8 cellular contexts compared by ENCODE assay signal in genomic region chr10:137031-137430, GRCh38. TPM values are rescaled to one million over a fixed set of nuclear protein-coding genes. Genes with fewer than 3 reads are reported as not detected.
DNase-seq lines count a peak whose midpoint lies in the region; TF ChIP-seq lines count a peak whose summit lies in the region.

No MANE protein-coding gene starts in this region.

- no peak overlapping the region for H2BK20ac ChIP-seq in H9 (ENCODE audit: low read depth, low read length, poor library complexity, severe bottlenecking)

- TF ChIP-seq CTCF in H9 (conservative IDR thresholded peaks at IDR 0.05): peak; percentile 63
- TF ChIP-seq CTCF in Peyer's patch (IDR thresholded peaks at IDR 0.05): peak; percentile 13 to 44 (median 31)
- peak; percentile 34 for TF ChIP-seq CTCF in kidney epithelial cell (IDR thresholded peaks at IDR 0.05; ENCODE audit: insufficient read depth, low read length, poor library complexity, severe bottlenecking)
- peak in 4 of 7 experiments; percentile 14 to 43 (median 20) for TF ChIP-seq CTCF in stomach (IDR thresholded peaks at IDR 0.05)

- H3T11ph ChIP-seq in H9 (ENCODE audit: low read length): no peak overlapping the region

- no peak overlapping the region for H3K23ac ChIP-seq in H9 (ENCODE audit: insufficient read length, low read depth, low read length)

- H2BK120ac ChIP-seq in H9 (ENCODE audit: low read depth, low read length, poor library complexity, severe bottlenecking): no peak overlapping the region

- H4K5ac ChIP-seq in H9 (ENCODE audit: insufficient read length, low read depth, low read length): no peak overlapping the region

- no peak overlapping the region for H2BK15ac ChIP-seq in H9 (ENCODE audit: low read depth, low read length)

- no peaks in the 10 kb centered on the region; a peak in 1 of 5 replicates for H3K9me3 Mint-ChIP-seq in H9

- peaks cover 30 to 31% of the 10 kb centered on the region in 2 experiments for H3K4me1 Mint-ChIP-seq in H9

- H3K4me1 ChIP-seq in H9 (ENCODE audit: insufficient read depth, low read length): peaks cover 5% of the 10 kb centered on the region; the same call in 1 of the 2 replicates
- H3K4me1 ChIP-seq in Peyer's patch: peaks cover 0 to 27% (median 8%) of the 10 kb centered on the region in 4 donors
- H3K4me1 ChIP-seq in stomach: peaks cover 4 to 68% (median 47%) of the 10 kb centered on the region in 4 donors

- no peak overlapping the region for H3K14ac ChIP-seq in H9 (ENCODE audit: insufficient read depth, low read length)

- no peak overlapping the region for H4K91ac ChIP-seq in H9 (ENCODE audit: insufficient read length, low read depth, low read length)

- H3K18ac ChIP-seq in H9 (ENCODE audit: insufficient read length, low read depth, low read length): no peak overlapping the region

- intact Hi-C loops in stomach (cut with DNase I; ENCODE audit: low total_unique reads): no loop called here

- H3K79me1 ChIP-seq in H9 (ENCODE audit: insufficient read depth, low read depth, low read length, poor library complexity, severe bottlenecking): no peaks in the 10 kb centered on the region

- H3K56ac ChIP-seq in H9 (ENCODE audit: insufficient read length, low read depth, low read length): no peak overlapping the region

- peaks cover 14% of the 10 kb centered on the region for H3K23me2 ChIP-seq in H9 (ENCODE audit: insufficient read length, low read depth, low read length, poor library complexity, severe bottlenecking)

- no CpG with 5 or more reads among the region's 1 CpG for WGBS in H9 (ENCODE audit: extremely low coverage, insufficient read length, low lambda C conversion rate)
- 59 to 86% (median 68%) methylated on average over 1 of the region's 1 CpG for WGBS in stomach, 5 donors

- peak; percentile 14 for DNase-seq in DMS114 treated with DMSO at 0.1 percent for 48 hours (lab: John Stamatoyannopoulos, UW; ENCODE audit: unreplicated experiment)
- DNase-seq in H9: peak; percentile 62
- peak in 2 of 3 donors; percentile 31 to 52 for DNase-seq in Peyer's patch
- peak; percentile 58 for DNase-seq in activated naive CD4-positive, alpha-beta T cell treated with anti-CD3 and anti-CD28 coated beads, Interleukin-2, amount 50 U/mL, for 16 hours
- no peak for DNase-seq in kidney epithelial cell (ENCODE audit: low read depth)
- no peak for DNase-seq in stomach
- DNase-seq in NCI-H2029 treated with DMSO at 0.1 percent for 48 hours (lab: John Stamatoyannopoulos, UW): no peak
- no peak for DNase-seq in COLO829 (ENCODE audit: low spot score)

- TF ChIP-seq POLR2A in Peyer's patch (IDR thresholded peaks at IDR 0.05) (no peak), stomach (IDR thresholded peaks at IDR 0.05) (no peak)

- no peak overlapping the region for H2AK5ac ChIP-seq in H9 (ENCODE audit: insufficient read length, low read length)

- H3K9me3 ChIP-seq in H9 (ENCODE audit: control insufficient read depth, low read depth, low read length) (no peaks in the 10 kb centered on the region), Peyer's patch (no peaks in the 10 kb centered on the region), stomach (no peaks in the 10 kb centered on the region)

- peaks cover 11% of the 10 kb centered on the region; the same call in 1 of the 2 replicates for H3K79me2 ChIP-seq in H9 (ENCODE audit: insufficient read depth, low read length)

- H4K8ac ChIP-seq in H9 (replicated peaks; ENCODE audit: insufficient read length, low read depth, low read length): no peak overlapping the region

- no peak overlapping the region for H2BK12ac ChIP-seq in H9 (ENCODE audit: insufficient read length, low read depth, low read length)

- no peak overlapping the region for H3K4me2 ChIP-seq in H9 (ENCODE audit: insufficient read depth, insufficient read length, low read length)

- no peak overlapping the region for H3K4ac ChIP-seq in H9 (ENCODE audit: low read depth, low read length)

- no peak overlapping the region for H2AFZ ChIP-seq in H9 (ENCODE audit: low read length)

- H3K36me3 ChIP-seq in Peyer's patch (no peaks in the 10 kb centered on the region), kidney epithelial cell (ENCODE audit: control insufficient read depth, insufficient read depth, low read length) (no peaks in the 10 kb centered on the region), stomach (no peaks in the 10 kb centered on the region)

- H3K4me3 Mint-ChIP-seq in H9: peak overlapping the region; percentile 80 to 89

- no peak overlapping the region for H2BK5ac ChIP-seq in H9 (ENCODE audit: insufficient read length, low read length)

- no peak overlapping the region for H3K9ac ChIP-seq in H9 (ENCODE audit: extremely low read depth, insufficient read length, low read length)

- peaks cover 19% of the 10 kb centered on the region for H3K27me3 Mint-ChIP-seq in H9 (ENCODE audit: low read depth)

- H3K27me3 ChIP-seq in H9 (ENCODE audit: insufficient read depth, low read length): peaks cover 3% of the 10 kb centered on the region; the same call in 1 of the 2 replicates
- H3K27me3 ChIP-seq in Peyer's patch: no peaks in the 10 kb centered on the region
- no peaks in the 10 kb centered on the region for H3K27me3 ChIP-seq in kidney epithelial cell (ENCODE audit: control insufficient read depth, insufficient read depth, low read length)
- H3K27me3 ChIP-seq in stomach: no peaks in the 10 kb centered on the region

- H3K27ac ChIP-seq in H9 (ENCODE audit: insufficient read length, low read depth, low read length) (no peak overlapping the region), Peyer's patch (no peak overlapping the region), stomach (no peak overlapping the region)

- TF ChIP-seq EP300 in stomach (IDR thresholded peaks at IDR 0.05): no peak

- peaks cover 0 to 2% (median 0%) of the 10 kb centered on the region in 3 experiments; a peak in 2 of 7 replicates for H3K36me3 Mint-ChIP-seq in H9 (ENCODE audit: insufficient read depth in 1 of 3, low read depth in 3 of 3)

- H3K4me3 ChIP-seq in Peyer's patch (peak overlapping the region in 1 of 4 donors; percentile 66), kidney epithelial cell (ENCODE audit: low read depth, low read length) (no peak overlapping the region), stomach (peak overlapping the region in 3 of 4 donors; percentile 72 to 82 (median 74))

- H3K27ac Mint-ChIP-seq in H9: no peak overlapping the region

- no peaks in the 10 kb centered on the region for H4K20me1 ChIP-seq in H9 (ENCODE audit: control insufficient read depth, insufficient read depth, insufficient read length)

RNA-seq across cellular contexts. Expression of gene ZMYND11, which starts 1.8 kb away (rescaled TPM):
- total RNA-seq in H9 (2021) (31.9 and 33.7 TPM in 2 replicates), Peyer's patch (100 to 1,000 TPM in 1 of 4 donors, 10 to 100 TPM in 3; 28.9 to 132 (median 37.2) TPM), kidney epithelial cell (57.0 and 60.0 TPM in 2 replicates), stomach (100 to 1,000 TPM in 2 of 5 donors, 10 to 100 TPM in 3; 11.9 to 288 (median 88.1) TPM)
- 10 to 100 TPM; 26.6 to 45.5 (median 34.0) TPM for polyA plus RNA-seq in stomach

Comparison
In these comparisons a context has a peak if more than half of its experiments do, and no peak if none do; other contexts are left out.
1. DNase-seq: peak in DMS114 treated with DMSO at 0.1 percent for 48 hours (single experiment), H9 (single experiment), Peyer's patch (2 of 3) and activated naive CD4-positive, alpha-beta T cell treated with anti-CD3 and anti-CD28 coated beads, Interleukin-2, amount 50 U/mL, for 16 hours (single experiment); none in kidney epithelial cell (single experiment), stomach (single experiment), NCI-H2029 treated with DMSO at 0.1 percent for 48 hours (single experiment) and COLO829 (single experiment).
2. Peak in every context shown above with its lines, with median percentiles within 50 percentile points of each other: CTCF ChIP-seq.